7 cellular contexts compared by ENCODE assay signal in genomic region chr5:7868427-7868772, GRCh38. TPM values are rescaled to one million over a fixed set of nuclear protein-coding genes. Genes with fewer than 3 reads are reported as not detected.
DNase-seq lines count a peak whose midpoint lies in the region; ATAC-seq, FAIRE-seq and TF ChIP-seq lines count a peak whose summit lies in the region.

No MANE protein-coding gene starts in this region.

- H2BK5ac ChIP-seq in H9 (ENCODE audit: insufficient read length, low read length) = no peak overlapping the region

- H3K4me1 Mint-ChIP-seq in H9 = peaks cover 18 to 19% of the 10 kb centered on the region in 2 experiments

- H3K79me1 ChIP-seq in H9 (ENCODE audit: insufficient read depth, low read depth, low read length, poor library complexity, severe bottlenecking) = no peaks in the 10 kb centered on the region

- no peak overlapping the region for H3K4ac ChIP-seq in H9 (ENCODE audit: low read depth, low read length)

- H3K79me2 ChIP-seq in H9 (ENCODE audit: insufficient read depth, low read length) = peaks cover 18% of the 10 kb centered on the region

- no peak overlapping the region for H3K18ac ChIP-seq in H9 (ENCODE audit: insufficient read length, low read depth, low read length)

- no peak overlapping the region for H3K27ac ChIP-seq in H9 (ENCODE audit: insufficient read length, low read depth, low read length)
- H3K27ac ChIP-seq in esophagus muscularis mucosa (replicated peaks in 1 of 4) = peak overlapping the region; percentile 81 to 90 (median 88)
- H3K27ac ChIP-seq in ovary = peak overlapping the region; percentile 33 to 57

- H3K4me2 ChIP-seq in H9 (ENCODE audit: insufficient read depth, insufficient read length, low read length) = peak overlapping the region; percentile 75

- H3K4me3 ChIP-seq in esophagus muscularis mucosa (peak overlapping the region; percentile 76 to 98 (median 90)), ovary (peak overlapping the region; percentile 99)

- H4K91ac ChIP-seq in H9 (ENCODE audit: insufficient read length, low read depth, low read length) = no peak overlapping the region

- H4K8ac ChIP-seq in H9 (replicated peaks; ENCODE audit: insufficient read length, low read depth, low read length) = no peak overlapping the region

- no peak overlapping the region for H3K14ac ChIP-seq in H9 (ENCODE audit: insufficient read depth, low read length)

- intact Hi-C loops in esophagus muscularis mucosa (cut with DNase I) (no loop called here), ovary (cut with DNase I) (no loop called here)

- WGBS in H9 (ENCODE audit: extremely low coverage, insufficient read length, low lambda C conversion rate) = no CpG with 5 or more reads among the region's 8 CpGs
- WGBS in esophagus muscularis mucosa = under 1% methylated on average over 8 of the region's 8 CpGs
- 0% methylated on average over 8 of the region's 8 CpGs for WGBS in ovary, 3 donors

- H3K27me3 Mint-ChIP-seq in H9 (ENCODE audit: low read depth) = no peaks in the 10 kb centered on the region

- H3K36me3 ChIP-seq in esophagus muscularis mucosa (peaks cover 0 to 29% (median 11%) of the 10 kb centered on the region in 4 donors), ovary (no peaks in the 10 kb centered on the region)

- no peak overlapping the region for H2AFZ ChIP-seq in H9 (ENCODE audit: low read length)

- H2BK20ac ChIP-seq in H9 (ENCODE audit: low read depth, low read length, poor library complexity, severe bottlenecking) = no peak overlapping the region

- no peak overlapping the region for H2BK12ac ChIP-seq in H9 (ENCODE audit: insufficient read length, low read depth, low read length)

- H3K27me3 ChIP-seq in H9 (ENCODE audit: insufficient read depth, low read length) (no peaks in the 10 kb centered on the region), esophagus muscularis mucosa (no peaks in the 10 kb centered on the region), ovary (no peaks in the 10 kb centered on the region)

- no peak overlapping the region for H4K5ac ChIP-seq in H9 (ENCODE audit: insufficient read length, low read depth, low read length)

- H3K23ac ChIP-seq in H9 (ENCODE audit: insufficient read length, low read depth, low read length) = no peak overlapping the region

- H3K56ac ChIP-seq in H9 (ENCODE audit: insufficient read length, low read depth, low read length) = no peak overlapping the region

- peaks cover 4% of the 10 kb centered on the region for H3K23me2 ChIP-seq in H9 (ENCODE audit: insufficient read length, low read depth, low read length, poor library complexity, severe bottlenecking)

- TF ChIP-seq CTCF in H9 (conservative IDR thresholded peaks at IDR 0.05) (no peak), esophagus muscularis mucosa (IDR thresholded peaks at IDR 0.05) (no peak), ovary (IDR thresholded peaks at IDR 0.05) (no peak)

- no peaks in the 10 kb centered on the region for H4K20me1 ChIP-seq in H9 (ENCODE audit: control insufficient read depth, insufficient read depth, insufficient read length)

- TF ChIP-seq EP300 in esophagus muscularis mucosa (IDR thresholded peaks at IDR 0.05) (no peak), ovary (IDR thresholded peaks at IDR 0.05) (no peak)

- H3K4me3 Mint-ChIP-seq in H9 = peak overlapping the region; percentile 90 to 97

- H3K9me3 ChIP-seq in H9 (ENCODE audit: control insufficient read depth, low read depth, low read length) (no peaks in the 10 kb centered on the region), esophagus muscularis mucosa (no peaks in the 10 kb centered on the region), ovary (no peaks in the 10 kb centered on the region)

- no peak for TF ChIP-seq POLR2A in esophagus muscularis mucosa (IDR thresholded peaks at IDR 0.05; ENCODE audit: low read depth)
- TF ChIP-seq POLR2A in ovary (IDR thresholded peaks at IDR 0.05) = no peak

- no peak overlapping the region for H2BK120ac ChIP-seq in H9 (ENCODE audit: low read depth, low read length, poor library complexity, severe bottlenecking)

- H3K4me1 ChIP-seq in H9 (ENCODE audit: insufficient read depth, low read length) = no peaks in the 10 kb centered on the region
- H3K4me1 ChIP-seq in esophagus muscularis mucosa = peaks cover 19 to 50% (median 35%) of the 10 kb centered on the region in 4 donors
- peaks cover 3% of the 10 kb centered on the region for H3K4me1 ChIP-seq in ovary (ENCODE audit: insufficient read depth)

- ATAC-seq in HG03520 (IDR thresholded peaks at IDR 0.05; ENCODE audit: unreplicated experiment) = no peak

- FAIRE-seq in RCC 7860 (lab: Jason Lieb, UNC) = no peak

- peaks cover 4 to 44% (median 32%) of the 10 kb centered on the region in 3 experiments; a peak in 6 of 7 replicates for H3K36me3 Mint-ChIP-seq in H9 (ENCODE audit: insufficient read depth in 1 of 3, low read depth in 3 of 3)

- H3T11ph ChIP-seq in H9 (ENCODE audit: low read length) = no peak overlapping the region

- DNase-seq in H9 (no peak), RCC 7860 (ENCODE audit: low spot score) (peak; percentile 11), esophagus muscularis mucosa (ENCODE audit: extremely low spot score) (no peak), ovary (no peak), GM19240 (ENCODE audit: insufficient read length, low spot score) (no peak)
- no peak for DNase-seq in stimulated activated CD4-positive, alpha-beta T cell treated with anti-CD3 and anti-CD28 coated beads, Interleukin-2, amount 100 ng/mL, for 24 hours

- no peak overlapping the region for H2AK5ac ChIP-seq in H9 (ENCODE audit: insufficient read length, low read length)

- no peak overlapping the region for H2BK15ac ChIP-seq in H9 (ENCODE audit: low read depth, low read length)

- H3K9ac ChIP-seq in H9 (ENCODE audit: extremely low read depth, insufficient read length, low read length) = peak overlapping the region; percentile 31

- H3K9me3 Mint-ChIP-seq in H9 = no peaks in the 10 kb centered on the region

- peak overlapping the region; percentile 1 to 59 (median 1); a peak in 3 of 7 replicates for H3K27ac Mint-ChIP-seq in H9

RNA-seq across cellular contexts. Expression of gene FASTKD3, which starts 0.4 kb away (rescaled TPM):
- total RNA-seq in H9 (2021) = 15.0 and 16.3 TPM in 2 replicates
- 10 to 100 TPM in 1 of 4 donors, 1 to 10 TPM in 3; 7.4 to 13.3 (median 8.2) TPM for total RNA-seq in esophagus muscularis mucosa
- 10 to 100 TPM in 1 of 7 donors, 1 to 10 TPM in 6; 4.9 to 10.8 (median 7.2) TPM for total RNA-seq in ovary
- polyA plus RNA-seq in ovary = 10 to 100 TPM in 1 of 2 donors, 1 to 10 TPM in 1; 9.3 to 11.6 TPM

RNA-seq across cellular contexts. Expression of gene MTRR, which starts 0.5 kb away (rescaled TPM):
- total RNA-seq in H9 (2021) = 66.0 and 69.6 TPM in 2 replicates
- 10 to 100 TPM; 22.0 to 34.5 (median 33.8) TPM for total RNA-seq in esophagus muscularis mucosa
- 10 to 100 TPM; 21.8 to 65.9 (median 42.9) TPM for total RNA-seq in ovary
- 10 to 100 TPM; 23.6 to 31.1 TPM for polyA plus RNA-seq in ovary

RNA-seq across cellular contexts. Expression of gene CFAP90, which starts 17.5 kb away (rescaled TPM):
- total RNA-seq in H9 (2021) (0.35 and 0.44 TPM in 2 replicates), esophagus muscularis mucosa (under 1 TPM in 1 of 4 donors, not detected in 3; 0.17 TPM), ovary (10 to 100 TPM in 1 of 7 donors, 1 to 10 TPM in 3, under 1 TPM in 3; 0.66 to 41.2 (median 1.2) TPM)
- 1 to 10 TPM in 1 of 2 donors, under 1 TPM in 1; 0.67 to 1.0 TPM for polyA plus RNA-seq in ovary
